Comparison of ENCODE assay signal across 8 cellular contexts in the genomic region with DNA sequence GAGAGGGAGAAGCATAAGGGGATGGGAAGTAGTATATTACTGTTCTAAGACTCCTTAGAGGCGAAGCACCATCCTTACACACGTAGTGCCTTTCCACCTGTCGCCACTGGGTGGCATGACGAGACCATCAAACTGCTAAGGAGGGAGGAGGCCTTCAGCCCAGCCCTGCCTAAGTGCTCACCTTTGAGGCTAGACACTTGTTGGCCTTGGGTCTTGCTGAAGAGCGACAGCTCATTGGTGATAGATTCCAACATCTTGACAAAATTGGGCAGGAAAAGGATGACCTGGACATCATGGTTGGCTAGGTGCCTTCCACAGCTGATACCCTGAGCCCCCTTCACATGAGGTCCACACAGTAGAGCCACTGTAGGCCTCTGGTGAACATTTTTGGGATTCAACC. TPM values are rescaled to one million over a fixed set of nuclear protein-coding genes. Genes with fewer than 3 reads are reported as not detected.
A peak's percentile ranks its signal among the peaks of the same experiment; 100 is the strongest.
DNase-seq lines count a peak whose midpoint lies in the region; ATAC-seq and TF ChIP-seq lines count a peak whose summit lies in the region.

No MANE protein-coding gene starts in this region.

- H3K27me3 Mint-ChIP-seq in neural crest cell (ENCODE audit: low read depth) = no peaks in the 10 kb centered on the region

- no peak overlapping the region for H3K9ac ChIP-seq in OCI-LY3 (ENCODE audit: low read length)

- TF ChIP-seq CTCF in OCI-LY3 (IDR thresholded peaks at IDR 0.05; ENCODE audit: low read depth, low read length) (peak; percentile 97), esophagus muscularis mucosa (IDR thresholded peaks at IDR 0.05) (peak; percentile 77 to 85 (median 79)), neural crest cell (conservative IDR thresholded peaks at IDR 0.05) (peak; percentile 98), stomach (IDR thresholded peaks at IDR 0.05) (peak in 5 of 7 experiments; percentile 82 to 92 (median 89))

- H3K36me3 ChIP-seq in OCI-LY3 (replicated peaks; ENCODE audit: low read depth, low read length) (peaks cover 81% of the 10 kb centered on the region), esophagus muscularis mucosa (peaks cover 24 to 100% (median 98%) of the 10 kb centered on the region in 4 donors), stomach (peaks cover 51 to 100% (median 99%) of the 10 kb centered on the region in 4 donors)

- H4K20me1 ChIP-seq in OCI-LY3 (ENCODE audit: insufficient read depth, low read length) = peaks cover 32% of the 10 kb centered on the region

- H3K36me3 Mint-ChIP-seq in neural crest cell (ENCODE audit: low read depth) = peaks cover 3% of the 10 kb centered on the region

- H3K9me3 Mint-ChIP-seq in neural crest cell = no peaks in the 10 kb centered on the region

- no peaks in the 10 kb centered on the region for H3K4me1 Mint-ChIP-seq in neural crest cell

- no peak for TF ChIP-seq EP300 in esophagus muscularis mucosa (IDR thresholded peaks at IDR 0.05)
- no peak for TF ChIP-seq EP300 in stomach (IDR thresholded peaks at IDR 0.05)

- no peak overlapping the region for H3K27ac ChIP-seq in OCI-LY3 (ENCODE audit: low read length)
- no peak overlapping the region for H3K27ac ChIP-seq in esophagus muscularis mucosa (replicated peaks in 1 of 4)
- H3K27ac ChIP-seq in stomach = no peak overlapping the region

- ATAC-seq in HG02870 (IDR thresholded peaks at IDR 0.05; ENCODE audit: unreplicated experiment) = no peak

- intact Hi-C loops in esophagus muscularis mucosa (cut with DNase I) = loop anchor here (10.0 kb wide), 2 partner anchors 260 to 320 kb away; a partner anchor contains a TSS
- intact Hi-C loops in stomach (cut with DNase I; ENCODE audit: low total_unique reads) = loop anchor here (5.0 to 10.0 kb wide), 2 partner anchors 132 to 260 kb away; no protein-coding TSS in a partner anchor

- no peak overlapping the region for H3K4me2 ChIP-seq in OCI-LY3 (ENCODE audit: low read length)

- H3K4me1 ChIP-seq in OCI-LY3 (ENCODE audit: low read length) = peaks cover 24% of the 10 kb centered on the region
- H3K4me1 ChIP-seq in esophagus muscularis mucosa = peaks cover 0 to 8% (median 0%) of the 10 kb centered on the region in 4 donors
- H3K4me1 ChIP-seq in stomach = no peaks in the 10 kb centered on the region

- H3K4me3 ChIP-seq in OCI-LY3 (ENCODE audit: low read length) (no peak overlapping the region), esophagus muscularis mucosa (no peak overlapping the region), stomach (no peak overlapping the region)

- H2AFZ ChIP-seq in OCI-LY3 (ENCODE audit: low read depth, low read length) = no peak overlapping the region

- no peaks in the 10 kb centered on the region for H3K27me3 ChIP-seq in OCI-LY3 (ENCODE audit: low read depth, low read length)
- no peaks in the 10 kb centered on the region for H3K27me3 ChIP-seq in esophagus muscularis mucosa
- no peaks in the 10 kb centered on the region for H3K27me3 ChIP-seq in stomach

- peak overlapping the region; percentile 9 for H3K4me3 Mint-ChIP-seq in neural crest cell

- 23% methylated on average over 5 of the region's 5 CpGs for WGBS in esophagus muscularis mucosa
- 13 to 26% (median 18%) methylated on average over 5 of the region's 5 CpGs for WGBS in stomach, 5 donors

- TF ChIP-seq POLR2A in esophagus muscularis mucosa (IDR thresholded peaks at IDR 0.05; ENCODE audit: low read depth) (no peak), stomach (IDR thresholded peaks at IDR 0.05) (no peak)

- DNase-seq in COLO829 (ENCODE audit: low spot score) (peak; percentile 53), HCEC 1CT (peak; percentile 52), activated T-cell treated with anti-CD3 and anti-CD28 coated beads for 24 hours (ENCODE audit: low read depth) (peak; percentile 55), esophagus muscularis mucosa (ENCODE audit: extremely low spot score) (no peak), neural crest cell (ENCODE audit: low read depth, low spot score) (peak; percentile 65), stomach (peak; percentile 72)

- no peak overlapping the region for H3K27ac Mint-ChIP-seq in neural crest cell (ENCODE audit: unreplicated experiment)

- no peaks in the 10 kb centered on the region for H3K79me2 ChIP-seq in OCI-LY3 (ENCODE audit: low read length)

- H3K9me3 ChIP-seq in OCI-LY3 (ENCODE audit: insufficient read depth, low read length) (no peaks in the 10 kb centered on the region), esophagus muscularis mucosa (no peaks in the 10 kb centered on the region), stomach (no peaks in the 10 kb centered on the region)

RNA-seq across cellular contexts. Expression of a gene that starts 19.6 kb away (rescaled TPM):
- total RNA-seq in esophagus muscularis mucosa = 10 to 100 TPM; 74.6 to 89.8 (median 80.7) TPM
- 79.2 and 88.7 TPM in 2 replicates for total RNA-seq in neural crest cell
- 100 to 1,000 TPM in 4 of 5 donors, 10 to 100 TPM in 1; 50.1 to 226 (median 120) TPM for total RNA-seq in stomach
- polyA plus RNA-seq in stomach = 10 to 100 TPM; 47.6 to 71.5 (median 57.1) TPM
